10 cellular contexts compared by ENCODE assay signal in the genomic region with DNA sequence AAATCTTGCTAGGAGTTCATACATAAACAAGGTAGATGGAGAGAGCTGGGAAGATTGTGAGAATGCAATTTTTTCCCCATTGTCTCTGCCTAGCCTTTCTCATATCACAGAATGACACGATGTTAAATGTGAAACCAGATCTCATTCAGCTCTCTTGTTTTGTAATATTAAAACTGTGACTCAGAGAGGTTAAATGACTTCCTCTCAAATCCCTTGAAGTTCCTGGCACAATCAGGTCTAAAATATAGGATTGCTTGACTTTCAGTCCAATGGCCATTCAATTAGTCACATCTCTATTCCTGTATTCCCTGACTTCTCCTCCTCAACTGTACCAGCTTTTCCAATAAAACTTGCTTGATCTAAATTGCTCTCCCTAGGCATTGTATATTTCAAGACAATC. TPM values are rescaled to one million over a fixed set of nuclear protein-coding genes. Genes with fewer than 3 reads are reported as not detected.
A peak's percentile ranks its signal among the peaks of the same experiment; 100 is the strongest.
DNase-seq lines count a peak whose midpoint lies in the region; ATAC-seq and TF ChIP-seq lines count a peak whose summit lies in the region.
"Had no signal": no experiment of that assay in that cellular context is flagged by ENCODE, and none has a peak within 500 bp of the region (broad histone marks: within the 10 kb centered on the region; RNA-seq: fewer than 3 reads in every experiment).

No MANE protein-coding gene starts in this region.

- H3T11ph ChIP-seq in H9 (ENCODE audit: low read length) = no peak overlapping the region

- peaks cover 18% of the 10 kb centered on the region for H3K4me1 Mint-ChIP-seq in activated naive CD8-positive, alpha-beta T cell treated with anti-CD3 and anti-CD28 coated beads for 36 hours
- H3K4me1 Mint-ChIP-seq in H9 = peaks cover 15 to 16% of the 10 kb centered on the region in 2 experiments

- H3K18ac ChIP-seq in H9 (ENCODE audit: insufficient read length, low read depth, low read length) = no peak overlapping the region

- no peak overlapping the region for H3K23ac ChIP-seq in H9 (ENCODE audit: insufficient read length, low read depth, low read length)

- no peaks in the 10 kb centered on the region for H3K27me3 ChIP-seq in HL-60 (ENCODE audit: insufficient read depth, poor library complexity, severe bottlenecking)
- H3K27me3 ChIP-seq in H9 (ENCODE audit: insufficient read depth, low read length) = no peaks in the 10 kb centered on the region

- no peak overlapping the region for H2BK15ac ChIP-seq in H9 (ENCODE audit: low read depth, low read length)

- WGBS in H9 (ENCODE audit: extremely low coverage, insufficient read length, low lambda C conversion rate) = no CpG with 5 or more reads among the region's 1 CpG

- no peak overlapping the region for H2BK120ac ChIP-seq in H9 (ENCODE audit: low read depth, low read length, poor library complexity, severe bottlenecking)

- H2BK12ac ChIP-seq in H9 (ENCODE audit: insufficient read length, low read depth, low read length) = no peak overlapping the region

- no peak overlapping the region for H3K9ac ChIP-seq in H9 (ENCODE audit: extremely low read depth, insufficient read length, low read length)

- H3K79me2 ChIP-seq in H9 (ENCODE audit: insufficient read depth, low read length) = no peaks in the 10 kb centered on the region

- peak; percentile 35 for DNase-seq in COLO829 (ENCODE audit: low spot score)
- no peak for DNase-seq in HL-60 (ENCODE audit: low read depth in 1 of 2, low spot score in 1 of 2)
- DNase-seq in activated naive CD8-positive, alpha-beta T cell treated with anti-CD3 and anti-CD28 coated beads for 36 hours = no peak
- DNase-seq in kidney tubule cell (ENCODE audit: low spot score) = peak; percentile 82
- no peak for DNase-seq in islet precursor cell
- no peak for DNase-seq in H9
- DNase-seq in T1000 (lab: John Stamatoyannopoulos, UW) = no peak
- DNase-seq: activated B cell treated with CpG ODN at 0.5 μM for 24 hours, NCI-H1694 treated with DMSO at 0.1 percent for 48 hours had no signal

- H3K27ac ChIP-seq in HL-60 (replicated peaks) = peak overlapping the region; percentile 19; the same call in 1 of the 2 replicates
- no peak overlapping the region for H3K27ac ChIP-seq in H9 (ENCODE audit: insufficient read length, low read depth, low read length)

- no peak overlapping the region for H3K4ac ChIP-seq in H9 (ENCODE audit: low read depth, low read length)

- H3K4me3 Mint-ChIP-seq in activated naive CD8-positive, alpha-beta T cell treated with anti-CD3 and anti-CD28 coated beads for 36 hours = peak overlapping the region; percentile 35
- H3K4me3 Mint-ChIP-seq in H9 = no peak overlapping the region
- H3K4me3 Mint-ChIP-seq: activated B cell treated with CpG ODN at 0.5 μM for 24 hours had no signal

- H3K27ac Mint-ChIP-seq in activated naive CD8-positive, alpha-beta T cell treated with anti-CD3 and anti-CD28 coated beads for 36 hours = peak overlapping the region; percentile 69
- no peak overlapping the region for H3K27ac Mint-ChIP-seq in H9
- H3K27ac Mint-ChIP-seq: activated B cell treated with CpG ODN at 0.5 μM for 24 hours had no signal

- H3K4me3 ChIP-seq in HL-60 (replicated peaks; ENCODE audit: insufficient read depth, low read length) = peak overlapping the region; percentile 88

- H3K79me1 ChIP-seq in H9 (ENCODE audit: insufficient read depth, low read depth, low read length, poor library complexity, severe bottlenecking) = no peaks in the 10 kb centered on the region

- no peaks in the 10 kb centered on the region for H3K36me3 Mint-ChIP-seq in activated naive CD8-positive, alpha-beta T cell treated with anti-CD3 and anti-CD28 coated beads for 36 hours
- no peaks in the 10 kb centered on the region for H3K36me3 Mint-ChIP-seq in H9 (ENCODE audit: insufficient read depth in 1 of 3, low read depth in 3 of 3)

- no peak overlapping the region for H3K4me2 ChIP-seq in H9 (ENCODE audit: insufficient read depth, insufficient read length, low read length)

- no peak overlapping the region for H2BK5ac ChIP-seq in H9 (ENCODE audit: insufficient read length, low read length)

- no peaks in the 10 kb centered on the region; the same call in none of the 2 replicates for H3K4me1 ChIP-seq in H9 (ENCODE audit: insufficient read depth, low read length)

- no peak overlapping the region for H4K91ac ChIP-seq in H9 (ENCODE audit: insufficient read length, low read depth, low read length)

- no peaks in the 10 kb centered on the region for H3K9me3 Mint-ChIP-seq in activated naive CD8-positive, alpha-beta T cell treated with anti-CD3 and anti-CD28 coated beads for 36 hours
- H3K9me3 Mint-ChIP-seq in H9 = no peaks in the 10 kb centered on the region
- H3K9me3 Mint-ChIP-seq: activated B cell treated with CpG ODN at 0.5 μM for 24 hours had no signal

- TF ChIP-seq CTCF in HL-60 (IDR thresholded peaks at IDR 0.05; ENCODE audit: insufficient read depth, low read length) = no peak
- no peak for TF ChIP-seq CTCF in H9 (conservative IDR thresholded peaks at IDR 0.05)

- no peak overlapping the region for H2AFZ ChIP-seq in H9 (ENCODE audit: low read length)

- H3K14ac ChIP-seq in H9 (ENCODE audit: insufficient read depth, low read length) = no peak overlapping the region

- peaks cover 10% of the 10 kb centered on the region for H3K27me3 Mint-ChIP-seq in activated naive CD8-positive, alpha-beta T cell treated with anti-CD3 and anti-CD28 coated beads for 36 hours
- no peaks in the 10 kb centered on the region; the same call in 1 of the 2 replicates for H3K27me3 Mint-ChIP-seq in H9 (ENCODE audit: low read depth)
- H3K27me3 Mint-ChIP-seq: activated B cell treated with CpG ODN at 0.5 μM for 24 hours had no signal

- H4K8ac ChIP-seq in H9 (replicated peaks; ENCODE audit: insufficient read length, low read depth, low read length) = no peak overlapping the region

- ATAC-seq in GM21447 (IDR thresholded peaks at IDR 0.05; ENCODE audit: unreplicated experiment) = no peak

- no peak overlapping the region for H4K5ac ChIP-seq in H9 (ENCODE audit: insufficient read length, low read depth, low read length)

- no peaks in the 10 kb centered on the region for H3K9me3 ChIP-seq in H9 (ENCODE audit: control insufficient read depth, low read depth, low read length)

- H3K56ac ChIP-seq in H9 (ENCODE audit: insufficient read length, low read depth, low read length) = no peak overlapping the region

- H2BK20ac ChIP-seq in H9 (ENCODE audit: low read depth, low read length, poor library complexity, severe bottlenecking) = no peak overlapping the region

- H4K20me1 ChIP-seq in H9 (ENCODE audit: control insufficient read depth, insufficient read depth, insufficient read length) = no peaks in the 10 kb centered on the region

- no peak overlapping the region for H2AK5ac ChIP-seq in H9 (ENCODE audit: insufficient read length, low read length)

- H3K23me2 ChIP-seq in H9 (ENCODE audit: insufficient read length, low read depth, low read length, poor library complexity, severe bottlenecking) = no peaks in the 10 kb centered on the region

RNA-seq across cellular contexts. Expression of gene ANKRD22, which starts 3.1 kb away (rescaled TPM):
- total RNA-seq in activated naive CD8-positive, alpha-beta T cell treated with anti-CD3 and anti-CD28 coated beads for 36 hours = not detected
- not detected in 2 replicates for total RNA-seq in H9 (2021)
- total RNA-seq: activated B cell treated with CpG ODN at 0.5 μM for 24 hours had no signal

RNA-seq across cellular contexts. Expression of gene STAMBPL1, which starts 31.5 kb away (rescaled TPM):
- total RNA-seq in activated naive CD8-positive, alpha-beta T cell treated with anti-CD3 and anti-CD28 coated beads for 36 hours = 10 to 100 TPM; 27.8 to 28.4 TPM
- 3.2 and 4.6 TPM in 2 replicates for total RNA-seq in H9 (2021)

RNA-seq across cellular contexts. Expression of gene LIPM, which starts 46.0 kb away (rescaled TPM):
- total RNA-seq in activated naive CD8-positive, alpha-beta T cell treated with anti-CD3 and anti-CD28 coated beads for 36 hours = not detected
- total RNA-seq in H9 (2021) = not detected in 2 replicates
- total RNA-seq: activated B cell treated with CpG ODN at 0.5 μM for 24 hours had no signal

Comparison
In these comparisons a context has a peak if more than half of its experiments do, and no peak if none do; other contexts are left out.
1. DNase-seq: peak in COLO829 (single experiment) and kidney tubule cell (single experiment); none in HL-60 (0 of 2), activated naive CD8-positive, alpha-beta T cell treated with anti-CD3 and anti-CD28 coated beads for 36 hours (single experiment), islet precursor cell (single experiment), H9 (single experiment) and T1000 (single experiment).